18 cellular contexts compared by ENCODE assay signal in the genomic region with DNA sequence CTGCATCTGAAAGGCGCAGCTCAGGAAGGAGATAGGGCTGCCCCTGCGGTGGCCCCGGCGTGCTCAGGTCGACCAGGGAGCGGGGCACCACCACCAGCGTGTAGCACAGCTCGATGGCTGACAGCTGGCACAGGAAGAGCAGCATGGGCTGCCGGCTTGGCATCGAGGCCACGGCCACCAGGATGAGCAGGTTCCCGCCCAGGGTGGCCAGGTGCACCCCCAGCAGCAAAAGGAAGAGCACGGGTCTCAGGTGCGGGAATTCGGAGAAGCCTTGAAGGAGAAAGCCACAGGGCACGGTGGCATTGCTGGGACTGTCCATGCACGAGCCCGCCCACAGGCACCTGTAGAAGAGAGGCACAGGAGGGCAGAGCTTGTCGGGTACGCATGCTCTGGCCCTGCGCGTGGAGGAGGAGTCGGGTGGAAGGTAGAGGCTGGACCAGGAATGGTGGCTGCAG. TPM values are rescaled to one million over a fixed set of nuclear protein-coding genes. Genes with fewer than 3 reads are reported as not detected.
DNase-seq lines count a peak whose midpoint lies in the region; ATAC-seq, FAIRE-seq and TF ChIP-seq lines count a peak whose summit lies in the region.
"Had no signal": no experiment of that assay in that cellular context is flagged by ENCODE, and none has a peak within 500 bp of the region (broad histone marks: within the 10 kb centered on the region; RNA-seq: fewer than 3 reads in every experiment).

No MANE protein-coding gene starts in this region.

- peak overlapping the region; percentile 18; the same call in 1 of the 2 replicates for H2BK12ac ChIP-seq in H1 (ENCODE audit: low read depth, low read length)
- H2BK12ac ChIP-seq in mesenchymal stem cell (ENCODE audit: low read length in 2 of 2) = no peak overlapping the region

- H3K4me1 ChIP-seq in H1 (replicated peaks in 1 of 4; ENCODE audit: control insufficient read depth in 3 of 4, insufficient read depth in 4 of 4, low read length in 3 of 4) = peaks cover 0 to 7% (median 0%) of the 10 kb centered on the region in 4 experiments; a peak in 1 of 7 replicates
- no peaks in the 10 kb centered on the region for H3K4me1 ChIP-seq in mesenchymal stem cell (ENCODE audit: control insufficient read depth, insufficient read depth, low read depth, low read length)
- H3K4me1 ChIP-seq in upper lobe of right lung = no peaks in the 10 kb centered on the region
- H3K4me1 ChIP-seq in OCI-LY7 (ENCODE audit: insufficient read depth, low read length, poor library complexity, severe bottlenecking) = no peaks in the 10 kb centered on the region
- H3K4me1 ChIP-seq: HAP-1 had no signal

- no peak overlapping the region for H3K18ac ChIP-seq in H1 (ENCODE audit: extremely low read depth, low read length)
- peak overlapping the region in 1 of 2 experiments; percentile 11 for H3K18ac ChIP-seq in mesenchymal stem cell (ENCODE audit: low read depth in 1 of 2, low read length in 2 of 2)

- H3K23ac ChIP-seq in H1 (ENCODE audit: insufficient read length) = no peak overlapping the region
- H3K23ac ChIP-seq in mesenchymal stem cell (ENCODE audit: low read length in 2 of 2) = peak overlapping the region in 1 of 2 experiments; percentile 47

- no peak overlapping the region for H4K5ac ChIP-seq in H1 (ENCODE audit: insufficient read length, low read depth, low read length)

- H2BK5ac ChIP-seq in H1 (ENCODE audit: low read depth, low read length) = no peak overlapping the region; the same call in 1 of the 2 replicates
- no peak overlapping the region for H2BK5ac ChIP-seq in mesenchymal stem cell (ENCODE audit: low read depth, low read length, poor library complexity, severe bottlenecking)

- TF ChIP-seq RAD21 in H1 (IDR thresholded peaks at IDR 0.05 in 1 of 2, conservative IDR thresholded peaks at IDR 0.05 in 1 of 2; ENCODE audit: low read depth in 2 of 2, low read length in 2 of 2) = no peak

- H4K91ac ChIP-seq in H1 (replicated peaks; ENCODE audit: insufficient read length, low read length) = no peak overlapping the region
- H4K91ac ChIP-seq in mesenchymal stem cell (ENCODE audit: low read length) = no peak overlapping the region

- no peaks in the 10 kb centered on the region for H3K27me3 Mint-ChIP-seq in stimulated activated naive CD8-positive, alpha-beta T cell treated with anti-CD3 and anti-CD28 coated beads, Interleukin-15, amount 100 ng/mL, for 72 hours

- H3K27me3 ChIP-seq in H1 (replicated peaks in 1 of 4; ENCODE audit: control insufficient read depth in 3 of 4, extremely low read depth in 1 of 4, insufficient read depth in 3 of 4, low read length in 3 of 4) (no peaks in the 10 kb centered on the region), mesenchymal stem cell (ENCODE audit: control insufficient read depth in 1 of 2, insufficient read depth in 1 of 2, low read length in 2 of 2) (peaks cover 0 to 7% of the 10 kb centered on the region in 2 experiments), upper lobe of right lung (no peaks in the 10 kb centered on the region)

- DNase-seq in NCI-H146 (lab: John Stamatoyannopoulos, UW) = peak; percentile 16
- DNase-seq in NCI-H146 treated with DMSO at 0.1 percent for 48 hours (lab: John Stamatoyannopoulos, UW; ENCODE audit: unreplicated experiment) = no peak
- DNase-seq in H1 (ENCODE audit: low read depth in 1 of 2, low spot score in 2 of 2) = no peak
- DNase-seq in mesenchymal stem cell = no peak
- no peak for DNase-seq in upper lobe of right lung
- no peak for DNase-seq in OCI-LY7 (ENCODE audit: low spot score)
- no peak for DNase-seq in anterior cingulate cortex (lab: John Stamatoyannopoulos, UW)
- no peak for DNase-seq in stimulated activated naive CD8-positive, alpha-beta T cell treated with anti-CD3 and anti-CD28 coated beads, Interleukin-15, amount 100 ng/mL, for 72 hours
- DNase-seq: 8988T, NCI-H1436 treated with DMSO at 0.1 percent for 48 hours, NCI-H226, NCI-H526, OCI-M1 had no signal

- H3K4me2 ChIP-seq in H1 (ENCODE audit: insufficient read depth in 1 of 2, low read depth in 2 of 2, low read length in 2 of 2) = no peak overlapping the region
- H3K4me2 ChIP-seq in mesenchymal stem cell (ENCODE audit: low read length, poor library complexity, severe bottlenecking) = no peak overlapping the region
- no peak overlapping the region for H3K4me2 ChIP-seq in OCI-LY7 (ENCODE audit: low read length)

- H4K8ac ChIP-seq in H1 (ENCODE audit: extremely low read depth, insufficient read depth, low read length) = no peak overlapping the region; the same call in 1 of the 2 replicates
- H4K8ac ChIP-seq in mesenchymal stem cell (ENCODE audit: low read length) = no peak overlapping the region

- H4K20me1 ChIP-seq in H1 (replicated peaks in 1 of 2; ENCODE audit: control insufficient read depth in 1 of 2, insufficient read depth in 2 of 2, low read length in 2 of 2) (no peaks in the 10 kb centered on the region), OCI-LY7 (ENCODE audit: insufficient read depth, low read length) (no peaks in the 10 kb centered on the region)

- H3K27ac Mint-ChIP-seq in stimulated activated naive CD8-positive, alpha-beta T cell treated with anti-CD3 and anti-CD28 coated beads, Interleukin-15, amount 100 ng/mL, for 72 hours = no peak overlapping the region

- no TSS peak for BruUV-seq in OCI-LY7 (replicated peaks; lab: Mats Ljungman, UMichigan)

- peaks cover 12% of the 10 kb centered on the region for H3K4me1 Mint-ChIP-seq in stimulated activated naive CD8-positive, alpha-beta T cell treated with anti-CD3 and anti-CD28 coated beads, Interleukin-15, amount 100 ng/mL, for 72 hours

- ATAC-seq in upper lobe of right lung = peak; percentile 21
- ATAC-seq in stimulated activated naive CD8-positive, alpha-beta T cell treated with anti-CD3 and anti-CD28 coated beads, Interleukin-15, amount 100 ng/mL, for 72 hours = no peak
- ATAC-seq: GM12878 had no signal

- H3K9me3 ChIP-seq in H1 (ENCODE audit: insufficient read depth in 2 of 2, low read depth in 1 of 2, low read length in 1 of 2) = no peaks in the 10 kb centered on the region
- no peaks in the 10 kb centered on the region for H3K9me3 ChIP-seq in mesenchymal stem cell (ENCODE audit: control insufficient read depth, low read length)
- H3K9me3 ChIP-seq in upper lobe of right lung = no peaks in the 10 kb centered on the region
- H3K9me3 ChIP-seq in OCI-LY7 (ENCODE audit: low read length) = no peaks in the 10 kb centered on the region
- H3K9me3 ChIP-seq: HAP-1 had no signal

- H3K4me3 ChIP-seq in H1 (ENCODE audit: extremely low read depth in 1 of 4, insufficient read depth in 2 of 4, low read depth in 3 of 4, low read length in 4 of 4) (no peak overlapping the region), mesenchymal stem cell (ENCODE audit: insufficient read depth in 1 of 2, low read depth in 1 of 2, low read length in 2 of 2) (no peak overlapping the region), upper lobe of right lung (no peak overlapping the region), OCI-LY7 (ENCODE audit: low read depth, low read length, poor library complexity, severe bottlenecking) (no peak overlapping the region)
- H3K4me3 ChIP-seq: GM12878, HAP-1 had no signal

- no peaks in the 10 kb centered on the region for H3K79me2 ChIP-seq in H1 (ENCODE audit: control insufficient read depth in 1 of 2, insufficient read depth in 2 of 2, low read length in 2 of 2)
- H3K79me2 ChIP-seq in OCI-LY7 (ENCODE audit: insufficient read depth, low read depth, low read length) = no peaks in the 10 kb centered on the region

- H3K23me2 ChIP-seq in H1 (ENCODE audit: low read depth, low read length) = no peaks in the 10 kb centered on the region

- TF ChIP-seq POLR2A in H1 (IDR thresholded peaks at IDR 0.05; ENCODE audit: control extremely low read depth in 1 of 2, low read depth in 2 of 2, low read length in 2 of 2) = no peak

- H2BK120ac ChIP-seq in H1 (replicated peaks; ENCODE audit: low read depth, low read length) = no peak overlapping the region
- no peak overlapping the region for H2BK120ac ChIP-seq in mesenchymal stem cell (ENCODE audit: low read depth, low read length)

- H2AFZ ChIP-seq in H1 (ENCODE audit: low read length) (no peak overlapping the region), mesenchymal stem cell (ENCODE audit: low read depth, low read length) (no peak overlapping the region), OCI-LY7 (ENCODE audit: low read length) (no peak overlapping the region)

- H3K9me3 Mint-ChIP-seq in stimulated activated naive CD8-positive, alpha-beta T cell treated with anti-CD3 and anti-CD28 coated beads, Interleukin-15, amount 100 ng/mL, for 72 hours = no peaks in the 10 kb centered on the region

- WGBS in H1 (ENCODE audit: extremely low coverage in 1 of 2, insufficient coverage in 1 of 2, insufficient read length in 1 of 2, insufficient replicate concordance in 2 of 2, low coverage in 1 of 2, low lambda C conversion rate in 2 of 2, missing lambda C conversion rate in 1 of 2), 2 experiments = 93% methylated on average over 23 of the region's 23 CpGs; no CpG with 5 or more reads in 1 of the 2 experiments
- 95% methylated on average over 23 of the region's 23 CpGs for WGBS in mesenchymal stem cell

- H3K36me3 ChIP-seq in H1 (ENCODE audit: control insufficient read depth in 2 of 4, insufficient read depth in 4 of 4, low read length in 3 of 4) = no peaks in the 10 kb centered on the region
- H3K36me3 ChIP-seq in mesenchymal stem cell (ENCODE audit: control insufficient read depth in 1 of 2, insufficient read depth in 2 of 2, low read depth in 1 of 2, low read length in 2 of 2) = no peaks in the 10 kb centered on the region
- no peaks in the 10 kb centered on the region for H3K36me3 ChIP-seq in upper lobe of right lung
- H3K36me3 ChIP-seq in OCI-LY7 (ENCODE audit: insufficient read depth, low read length) = no peaks in the 10 kb centered on the region
- H3K36me3 ChIP-seq: HAP-1 had no signal

- TF ChIP-seq CTCF in H1 (IDR thresholded peaks at IDR 0.05; ENCODE audit: control extremely low read depth in 1 of 3, insufficient read depth in 1 of 3, low read depth in 1 of 3, low read length in 3 of 3) = no peak
- TF ChIP-seq CTCF in upper lobe of right lung (IDR thresholded peaks at IDR 0.05) = no peak
- no peak for TF ChIP-seq CTCF in OCI-LY7 (conservative IDR thresholded peaks at IDR 0.05; ENCODE audit: low read length)

- H2BK15ac ChIP-seq in H1 (ENCODE audit: low read length) (peak overlapping the region; percentile 3; the same call in 1 of the 2 replicates), mesenchymal stem cell (ENCODE audit: low read depth, poor library complexity, severe bottlenecking) (peak overlapping the region; percentile 86)

- CTCF ChIA-PET in H1 (lab: Charles Lee; ENCODE audit: partially characterized antibody) = interaction anchor here (0.6 to 1.6 kb wide), 3 partner anchors 10 to 1325 kb away, joined by 3 to 4 read pairs (median 3); no protein-coding TSS in a partner anchor
- CTCF ChIA-PET in OCI-LY7 (lab: Charles Lee; ENCODE audit: unreplicated experiment) = no interaction called here

- H3K79me1 ChIP-seq in H1 (ENCODE audit: low read depth, low read length) (no peaks in the 10 kb centered on the region), mesenchymal stem cell (replicated peaks; ENCODE audit: low read length, poor library complexity, severe bottlenecking) (no peaks in the 10 kb centered on the region)

- POLR2A ChIA-PET in H1 (lab: Charles Lee; ENCODE audit: partially characterized antibody) = no interaction called here
- POLR2A ChIA-PET in OCI-LY7 (lab: Charles Lee) = interaction anchor here (0.6 to 0.8 kb wide), 2 partner anchors 10 to 1110 kb away, joined by 4 to 6 read pairs; no protein-coding TSS in a partner anchor

- H2AK5ac ChIP-seq in H1 (ENCODE audit: low read depth, low read length) (no peak overlapping the region), mesenchymal stem cell (ENCODE audit: low read length, severe bottlenecking) (no peak overlapping the region)

- H3K27ac ChIP-seq in H1 (ENCODE audit: low read depth, low read length) = no peak overlapping the region
- no peak overlapping the region for H3K27ac ChIP-seq in mesenchymal stem cell (ENCODE audit: low read length, poor library complexity, severe bottlenecking)
- H3K27ac ChIP-seq in upper lobe of right lung = no peak overlapping the region
- H3K27ac ChIP-seq in OCI-LY7 (ENCODE audit: low read depth, low read length, poor library complexity, severe bottlenecking) = no peak overlapping the region
- H3K27ac ChIP-seq: C4-2B had no signal

- FAIRE-seq in H1 (lab: Jason Lieb, UNC) = no peak
- FAIRE-seq: GM12878, GM18507 had no signal

- no peak overlapping the region for H3K4me3 Mint-ChIP-seq in stimulated activated naive CD8-positive, alpha-beta T cell treated with anti-CD3 and anti-CD28 coated beads, Interleukin-15, amount 100 ng/mL, for 72 hours

- TF ChIP-seq EP300 in H1 (IDR thresholded peaks at IDR 0.05; ENCODE audit: borderline replicate concordance in 1 of 2, low read depth in 2 of 2, low read length in 2 of 2) = no peak

- H3K4ac ChIP-seq in H1 (replicated peaks; ENCODE audit: insufficient read length, low read depth, low read length) = no peak overlapping the region
- no peak overlapping the region for H3K4ac ChIP-seq in mesenchymal stem cell (ENCODE audit: low read depth in 1 of 2, low read length in 2 of 2)

- H3K9ac ChIP-seq in H1 (replicated peaks in 1 of 4; ENCODE audit: extremely low read depth in 1 of 4, low read depth in 3 of 4, low read length in 3 of 4) = no peak overlapping the region
- no peak overlapping the region for H3K9ac ChIP-seq in mesenchymal stem cell (ENCODE audit: low read length)

- H2BK20ac ChIP-seq in H1 (ENCODE audit: low read length) = no peak overlapping the region

- no peak overlapping the region for H3K56ac ChIP-seq in H1 (replicated peaks; ENCODE audit: insufficient read length, low read depth, low read length)

- intact Hi-C loops in upper lobe of right lung (cut with DNase I) (no loop called here), OCI-LY7 (cut with micrococcal nuclease; ENCODE audit: unreplicated experiment) (no loop called here)

- H3K9me2 ChIP-seq in OCI-LY7 (ENCODE audit: insufficient read depth, low read length) = no peaks in the 10 kb centered on the region

- H3K14ac ChIP-seq in H1 (ENCODE audit: insufficient read length) = no peak overlapping the region
- H3K14ac ChIP-seq in mesenchymal stem cell (ENCODE audit: low read length in 2 of 2) = peak overlapping the region in 1 of 2 experiments; percentile 77

RNA-seq across cellular contexts. Expression of a gene that starts 33.9 kb away (rescaled TPM):
- total RNA-seq in H1 (2021; fragmentation: NEBNext Ultra II Directional; extraction: Animal tissue kit (Norgen Biotek cat#: 25700)) = not detected in 2 replicates
- polyA plus RNA-seq in H1 (2011; rRNA removed) = 0.12 TPM in 1 of 2 replicates, not detected in the other
- not detected for polyA plus RNA-seq in H1 (2011; cell fraction: cytosol; rRNA removed)
- 0.64 TPM for polyA plus RNA-seq in H1 (2011; cell fraction: nucleus; rRNA removed)
- polyA plus RNA-seq in H1 (2012, experiment 1 of 2) = not detected in 4 replicates
- not detected for polyA plus RNA-seq in H1 (2012, experiment 2 of 2)
- not detected for polyA plus RNA-seq in H1 (2013, experiment 1 of 2)
- 0.06 TPM for polyA plus RNA-seq in H1 (2013, experiment 2 of 2)
- polyA minus RNA-seq in H1 (2011; rRNA and poly(A)+ RNA removed) = 2.3 and 3.0 TPM in 2 replicates
- not detected for polyA minus RNA-seq in H1 (2011; cell fraction: cytosol; rRNA and poly(A)+ RNA removed)
- polyA minus RNA-seq in H1 (2011; cell fraction: nucleus; rRNA and poly(A)+ RNA removed) = 6.4 TPM
- polyA plus RNA-seq in mesenchymal stem cell (2013, experiment 1 of 2) = not detected
- polyA plus RNA-seq in mesenchymal stem cell (2013, experiment 2 of 2) = not detected
- total RNA-seq in upper lobe of right lung = not detected
- not detected in 2 replicates for total RNA-seq in OCI-LY7 (2014; rRNA removed; shearing (Covaris generic))
- total RNA-seq in OCI-LY7 (2022) = not detected in 2 replicates
- total RNA-seq: GM12878, HT1080 had no signal
- polyA plus RNA-seq: GM12878 had no signal

RNA-seq across cellular contexts. Expression of a gene that starts 60.0 kb away (rescaled TPM):
- 0.61 and 0.86 TPM in 2 replicates for total RNA-seq in H1 (2021; fragmentation: NEBNext Ultra II Directional; extraction: Animal tissue kit (Norgen Biotek cat#: 25700))
- polyA plus RNA-seq in H1 (2011; rRNA removed) = 0.06 TPM in 1 of 2 replicates, not detected in the other
- polyA plus RNA-seq in H1 (2011; cell fraction: cytosol; rRNA removed) = 0.10 TPM
- not detected for polyA plus RNA-seq in H1 (2011; cell fraction: nucleus; rRNA removed)
- polyA plus RNA-seq in H1 (2012, experiment 1 of 2) = 0.13 to 1.0 TPM (median 0.23 TPM) in 4 replicates
- not detected for polyA plus RNA-seq in H1 (2012, experiment 2 of 2)
- 0.69 TPM for polyA plus RNA-seq in H1 (2013, experiment 1 of 2)
- polyA plus RNA-seq in H1 (2013, experiment 2 of 2) = 0.66 TPM
- polyA minus RNA-seq in H1 (2011; rRNA and poly(A)+ RNA removed) = not detected in 2 replicates
- not detected for polyA minus RNA-seq in H1 (2011; cell fraction: cytosol; rRNA and poly(A)+ RNA removed)
- polyA minus RNA-seq in H1 (2011; cell fraction: nucleus; rRNA and poly(A)+ RNA removed) = not detected
- not detected for polyA plus RNA-seq in mesenchymal stem cell (2013, experiment 1 of 2)
- polyA plus RNA-seq in mesenchymal stem cell (2013, experiment 2 of 2) = 0.01 TPM
- total RNA-seq in upper lobe of right lung (0.93 TPM), OCI-LY7 (2022) (not detected in 2 replicates)
- total RNA-seq in OCI-LY7 (2014; rRNA removed; shearing (Covaris generic)) = not detected in 2 replicates
- total RNA-seq: HT1080 had no signal
